Comparison of ENCODE assay signal across 1 cellular context in the genomic region with DNA sequence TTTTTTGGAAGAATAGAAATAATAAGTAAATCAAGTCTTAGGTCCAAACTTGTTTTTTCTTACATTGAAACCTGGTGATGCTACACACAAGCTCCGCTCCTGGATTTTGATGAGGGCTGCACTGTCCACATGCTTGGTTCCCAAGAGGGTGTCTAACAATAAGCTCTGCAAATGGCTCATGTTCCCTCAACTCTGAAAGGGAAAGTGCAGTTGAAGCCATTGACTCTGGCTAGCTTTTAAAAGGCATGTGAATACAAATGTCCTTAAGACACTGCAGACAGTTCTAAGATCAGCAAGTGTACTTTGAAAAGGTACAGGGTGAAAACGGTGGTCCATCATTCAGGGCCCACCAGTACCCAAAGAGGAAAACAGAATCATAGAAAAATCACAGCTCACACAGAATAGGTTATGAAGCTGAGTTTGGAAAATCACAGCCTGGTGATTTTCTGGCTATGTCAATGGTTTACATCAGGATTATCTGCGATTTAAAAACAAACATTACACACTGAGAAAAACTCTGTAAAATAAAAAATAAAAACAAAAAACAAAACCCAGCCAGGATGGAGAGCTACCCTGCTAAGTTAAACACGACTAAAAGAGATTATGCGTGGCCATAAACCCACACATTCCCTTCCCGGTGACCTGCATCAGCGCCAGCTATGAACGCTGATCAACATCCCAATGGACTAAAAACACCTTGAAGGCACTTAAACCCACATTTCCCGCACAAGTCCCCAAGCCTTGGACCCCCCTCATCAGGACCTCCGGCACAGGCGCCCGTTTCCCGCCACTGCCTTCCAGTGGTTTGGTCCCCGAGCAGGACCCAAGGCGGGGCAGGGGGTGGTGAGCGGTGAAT.
TF ChIP-seq lines count a peak whose summit lies in the region.

No MANE protein-coding gene starts in this region.

TF ChIP-seq in IMR-90, 13 proteins besides CTCF, POLR2A, EP300 and RAD21:
- TF ChIP-seq SMC3 (IDR thresholded peaks at IDR 0.05; ENCODE audit: low read depth, low read length) (no peak), ELK1 (IDR thresholded peaks at IDR 0.05; ENCODE audit: borderline replicate concordance, low read depth, low read length) (no peak), FOS (IDR thresholded peaks at IDR 0.05; ENCODE audit: low read depth, low read length) (no peak), RFX5 (IDR thresholded peaks at IDR 0.05; ENCODE audit: low read depth, low read length) (no peak), RCOR1 (IDR thresholded peaks at IDR 0.05; ENCODE audit: insufficient replicate concordance, low read length) (no peak)
TF ChIP-seq in IMR-90: peak in this region for 0.
